ENCODE assay signal across 18 cellular contexts in genomic region chr1:224673161-224673560, GRCh38.
"Had no signal": no experiment of that assay in that cellular context is flagged by ENCODE, and none has a peak within 500 bp of the region (broad histone marks: within the 10 kb centered on the region; RNA-seq: fewer than 3 reads in every experiment).

No MANE protein-coding gene starts in this region.

- H3K36me3 ChIP-seq: esophagus muscularis mucosa, gastrocnemius medialis, neural progenitor cell, ovary, right lobe of liver, tibial nerve had no signal

- H3K9ac ChIP-seq: neural progenitor cell had no signal

- H3K27me3 ChIP-seq: esophagus muscularis mucosa, gastrocnemius medialis, neural progenitor cell, ovary, right lobe of liver, testis, tibial nerve had no signal

- H3K4me3 ChIP-seq: coronary artery, esophagus muscularis mucosa, gastrocnemius medialis, neural progenitor cell, ovary, right lobe of liver, skin epidermis, testis, tibial nerve had no signal

- H3K4me1 ChIP-seq: neural progenitor cell, right lobe of liver, testis had no signal

- H3K9me3 ChIP-seq: esophagus muscularis mucosa, gastrocnemius medialis, ovary, right lobe of liver, testis, tibial nerve had no signal

- ATAC-seq: gastrocnemius medialis; left colon; natural killer cell treated with Interleukin-12 subunit alpha and Interleukin-12 subunit beta and Interleukin-15 and Interleukin-18, amount 100 ng/mL, for 72 hours; right lobe of liver; stimulated activated naive B cell treated with anti-CD40 and anti-IgM and Interleukin-4, amounts not matched to agents 10 μg/mL and 1 μg/mL and 100 μg/mL, for 72 hours; stimulated activated naive CD8-positive, alpha-beta T cell treated with anti-CD3 and anti-CD28 coated beads, Interleukin-15, amount 100 ng/mL, for 72 hours had no signal

- H3K27ac ChIP-seq: coronary artery, epithelial cell of prostate, esophagus muscularis mucosa, gastrocnemius medialis, neural progenitor cell, ovary, right lobe of liver, skin epidermis, testis, tibial nerve had no signal

- DNase-seq: effector memory CD4-positive, alpha-beta T cell; gastrocnemius medialis; left colon; nucleus accumbens; ovary; right lobe of liver; stimulated activated CD4-positive, alpha-beta T cell treated with anti-CD3 and anti-CD28 coated beads, Interleukin-2, amount 100 ng/mL, for 24 hours; stimulated activated CD4-positive, alpha-beta T cell treated with anti-CD3 and anti-CD28 coated beads, Interleukin-4, amount 100 ng/mL, for 4 hours; stimulated activated naive B cell treated with anti-CD40 and anti-IgM and Interleukin-4, amounts not matched to agents 10 μg/mL and 1 μg/mL and 100 μg/mL, for 72 hours; stimulated activated naive CD8-positive, alpha-beta T cell treated with anti-CD3 and anti-CD28 coated beads, Interleukin-15, amount 100 ng/mL, for 72 hours; testis had no signal

- H3K4me2 ChIP-seq: neural progenitor cell had no signal

- H2AFZ ChIP-seq: neural progenitor cell had no signal
